18 cellular contexts compared by ENCODE assay signal in genomic region chr21:17779486-17779885, GRCh38. TPM values are rescaled to one million over a fixed set of nuclear protein-coding genes. Genes with fewer than 3 reads are reported as not detected.
A peak's percentile ranks its signal among the peaks of the same experiment; 100 is the strongest.
DNase-seq lines count a peak whose midpoint lies in the region; ATAC-seq and TF ChIP-seq lines count a peak whose summit lies in the region.
"Had no signal": no experiment of that assay in that cellular context is flagged by ENCODE, and none has a peak within 500 bp of the region (broad histone marks: within the 10 kb centered on the region; RNA-seq: fewer than 3 reads in every experiment).

No MANE protein-coding gene starts in this region.

- peaks cover 6% of the 10 kb centered on the region for H3K36me3 Mint-ChIP-seq in CD4-positive, alpha-beta T cell (ENCODE audit: low read depth)
- H3K36me3 Mint-ChIP-seq in activated T-helper 17 cell treated with anti-CD3 and anti-CD28 coated beads, Interleukin-2, amount 50 U/mL, for 72 hours (ENCODE audit: low read depth): peaks cover 3% of the 10 kb centered on the region
- no peaks in the 10 kb centered on the region for H3K36me3 Mint-ChIP-seq in memory B cell

- H3K4me3 Mint-ChIP-seq in CD4-positive, alpha-beta T cell: no peak overlapping the region
- peak overlapping the region; percentile 69 for H3K4me3 Mint-ChIP-seq in activated T-helper 17 cell treated with anti-CD3 and anti-CD28 coated beads, Interleukin-2, amount 50 U/mL, for 72 hours
- no peak overlapping the region for H3K4me3 Mint-ChIP-seq in memory B cell
- H3K4me3 Mint-ChIP-seq: WTC11 had no signal

- H3K27ac ChIP-seq in CD4-positive, alpha-beta T cell (ENCODE audit: low read depth, low read length): no peak overlapping the region
- H3K27ac ChIP-seq: pancreas, vagina had no signal

- no peak for TF ChIP-seq CTCF in CD4-positive, alpha-beta T cell (IDR thresholded peaks at IDR 0.05)
- no peak for TF ChIP-seq CTCF in Loucy (conservative IDR thresholded peaks at IDR 0.05; ENCODE audit: low read length)

- no peaks in the 10 kb centered on the region for H3K9me2 ChIP-seq in Loucy (replicated peaks; ENCODE audit: low read depth, low read length)

- H3K79me2 ChIP-seq in Loucy (ENCODE audit: insufficient read depth, low read length): no peaks in the 10 kb centered on the region

- H3K27ac Mint-ChIP-seq in CD4-positive, alpha-beta T cell: peak overlapping the region; percentile 93
- no peak overlapping the region for H3K27ac Mint-ChIP-seq in activated T-helper 17 cell treated with anti-CD3 and anti-CD28 coated beads, Interleukin-2, amount 50 U/mL, for 72 hours
- peak overlapping the region; percentile 92 for H3K27ac Mint-ChIP-seq in memory B cell
- H3K27ac Mint-ChIP-seq: WTC11 had no signal

- H3K27me3 ChIP-seq in CD4-positive, alpha-beta T cell (ENCODE audit: control insufficient read depth, insufficient read depth, low read length): no peaks in the 10 kb centered on the region
- no peaks in the 10 kb centered on the region for H3K27me3 ChIP-seq in Loucy (ENCODE audit: insufficient read depth, low read length, poor library complexity, severe bottlenecking)
- H3K27me3 ChIP-seq: pancreas, vagina had no signal

- CTCF ChIA-PET in CD4-positive, alpha-beta T cell (lab: Charles Lee): no interaction called here

- H3K36me3 ChIP-seq in Loucy (ENCODE audit: insufficient read depth, low read length): no peaks in the 10 kb centered on the region
- H3K36me3 ChIP-seq: pancreas, vagina had no signal

- no peak for DNase-seq in CD4-positive, alpha-beta T cell
- DNase-seq in memory B cell (ENCODE audit: low spot score in 2 of 2) (no peak), iPS-NIHi11 (ENCODE audit: low spot score) (no peak)
- DNase-seq: amniotic stem cell; DMS79; IMR-90; islet precursor cell; NCI-H1417 treated with DMSO at 0.1 percent for 48 hours; NCI-H2227 treated with DMSO at 0.1 percent for 48 hours; pancreas; stimulated activated naive CD4-positive, alpha-beta T cell had no signal

- H3K27me3 Mint-ChIP-seq in CD4-positive, alpha-beta T cell: no peaks in the 10 kb centered on the region
- no peaks in the 10 kb centered on the region for H3K27me3 Mint-ChIP-seq in activated T-helper 17 cell treated with anti-CD3 and anti-CD28 coated beads, Interleukin-2, amount 50 U/mL, for 72 hours
- no peaks in the 10 kb centered on the region for H3K27me3 Mint-ChIP-seq in memory B cell

- POLR2A ChIA-PET in CD4-positive, alpha-beta T cell (lab: Charles Lee): interaction anchor here (5.7 to 5.8 kb wide), 2 partner anchors 14 to 38 kb away, joined by 77 to 167 read pairs; partner anchors contain the start of gene C21orf91

- peaks cover 18% of the 10 kb centered on the region for H3F3A ChIP-seq in Loucy (ENCODE audit: low read depth)

- no peak overlapping the region for H3K4me3 ChIP-seq in Loucy (ENCODE audit: low read length, poor library complexity, severe bottlenecking)
- H3K4me3 ChIP-seq: pancreas, vagina had no signal

- H3K4me2 ChIP-seq in Loucy (ENCODE audit: low read depth, low read length, poor library complexity, severe bottlenecking): peak overlapping the region; percentile 49

- H4K20me1 ChIP-seq in Loucy (ENCODE audit: insufficient read depth, low read length, poor library complexity, severe bottlenecking): no peaks in the 10 kb centered on the region

- no peaks in the 10 kb centered on the region for H3K9me3 Mint-ChIP-seq in CD4-positive, alpha-beta T cell
- H3K9me3 Mint-ChIP-seq in activated T-helper 17 cell treated with anti-CD3 and anti-CD28 coated beads, Interleukin-2, amount 50 U/mL, for 72 hours: peaks cover 1% of the 10 kb centered on the region
- H3K9me3 Mint-ChIP-seq in memory B cell: no peaks in the 10 kb centered on the region

- H3K9me3 ChIP-seq in CD4-positive, alpha-beta T cell (ENCODE audit: control insufficient read depth, low read length): no peaks in the 10 kb centered on the region
- H3K9me3 ChIP-seq in Loucy (ENCODE audit: insufficient read depth, low read depth, low read length): no peaks in the 10 kb centered on the region
- H3K9me3 ChIP-seq: pancreas, vagina had no signal

- peaks cover 77% of the 10 kb centered on the region for H3K4me1 Mint-ChIP-seq in CD4-positive, alpha-beta T cell (ENCODE audit: low read depth)
- H3K4me1 Mint-ChIP-seq in activated T-helper 17 cell treated with anti-CD3 and anti-CD28 coated beads, Interleukin-2, amount 50 U/mL, for 72 hours: peaks cover 58% of the 10 kb centered on the region
- H3K4me1 Mint-ChIP-seq in memory B cell: peaks cover 45% of the 10 kb centered on the region

- H3K4me1 ChIP-seq in Loucy (ENCODE audit: insufficient read depth, low read length, poor library complexity, severe bottlenecking): peaks cover 85% of the 10 kb centered on the region
- H3K4me1 ChIP-seq: pancreas, vagina had no signal

- no peak overlapping the region for H3K9ac ChIP-seq in Loucy (ENCODE audit: low read depth, low read length, poor library complexity, severe bottlenecking)

- intact Hi-C loops in CD4-positive, alpha-beta T cell (cut with DNase I, micrococcal nuclease): no loop called here

- no peak for ATAC-seq in CD4-positive, alpha-beta T cell (ENCODE audit: poor library complexity)
- ATAC-seq in activated T-helper 17 cell treated with anti-CD3 and anti-CD28 coated beads, Interleukin-2, amount 50 U/mL, for 72 hours (replicated peaks): no peak
- ATAC-seq in memory B cell (ENCODE audit: low read depth) (no peak), HG03378 (IDR thresholded peaks at IDR 0.05; ENCODE audit: unreplicated experiment) (no peak), GM19467 (IDR thresholded peaks at IDR 0.05; ENCODE audit: unreplicated experiment) (no peak), HG03469 (IDR thresholded peaks at IDR 0.05; ENCODE audit: unreplicated experiment) (no peak)
- ATAC-seq: pancreas, WTC11 had no signal

- H2AFZ ChIP-seq in Loucy (ENCODE audit: low read length): no peak overlapping the region

RNA-seq across cellular contexts. Expression of gene C21orf91, which starts 39.7 kb away (rescaled TPM):
- 10 to 100 TPM; 40.9 to 42.2 TPM for total RNA-seq in CD4-positive, alpha-beta T cell
- total RNA-seq in activated T-helper 17 cell treated with anti-CD3 and anti-CD28 coated beads, Interleukin-2, amount 50 U/mL, for 72 hours: 10 to 100 TPM; 23.2 to 26.1 TPM
